22 cellular contexts compared by ENCODE assay signal in genomic region chr17:15660077-15660476, GRCh38. TPM values are rescaled to one million over a fixed set of nuclear protein-coding genes. Genes with fewer than 3 reads are reported as not detected.
DNase-seq lines count a peak whose midpoint lies in the region; ATAC-seq, FAIRE-seq and TF ChIP-seq lines count a peak whose summit lies in the region.
"Had no signal": no experiment of that assay in that cellular context is flagged by ENCODE, and none has a peak within 500 bp of the region (broad histone marks: within the 10 kb centered on the region; RNA-seq: fewer than 3 reads in every experiment).

No MANE protein-coding gene starts in this region.

- DNase-seq in Caco-2 (no peak), astrocyte (ENCODE audit: low read depth) (no peak), left ventricle myocardium inferior (no peak), nephron progenitor cell (no peak), dedifferentiated amniotic fluid mesenchymal stem cell (ENCODE audit: extremely low spot score) (no peak), WTC11 (ENCODE audit: low spot score) (no peak), NCI-H2196 (lab: John Stamatoyannopoulos, UW; ENCODE audit: unreplicated experiment) (no peak)
- DNase-seq: cortex of kidney; erythroblast; naive B cell; NCI-H1092; NCI-H2029 treated with DMSO at 0.1 percent for 48 hours; NCI-H510A; ovary; stimulated activated CD4-positive, alpha-beta T cell treated with anti-CD3 and anti-CD28 coated beads, Interleukin-4, amount 100 ng/mL, for 1 hour; stimulated activated naive CD8-positive, alpha-beta T cell treated with anti-CD3 and anti-CD28 coated beads, Interleukin-15, amount 100 ng/mL, for 72 hours had no signal

- H3K4me3 Mint-ChIP-seq in Caco-2 (ENCODE audit: unreplicated experiment) = no peak overlapping the region
- H3K4me3 Mint-ChIP-seq in astrocyte (ENCODE audit: unreplicated experiment) = no peak overlapping the region
- no peak overlapping the region for H3K4me3 Mint-ChIP-seq in nephron progenitor cell
- H3K4me3 Mint-ChIP-seq in WTC11 = no peak overlapping the region
- H3K4me3 Mint-ChIP-seq: activated naive CD8-positive, alpha-beta T cell; brain; stimulated activated naive CD8-positive, alpha-beta T cell treated with anti-CD3 and anti-CD28 coated beads, Interleukin-15, amount 100 ng/mL, for 72 hours had no signal

- no peak overlapping the region for H3K4me3 ChIP-seq in Caco-2 (ENCODE audit: low read depth, low read length)
- H3K4me3 ChIP-seq in astrocyte (ENCODE audit: insufficient read depth, low read depth, low read length) = no peak overlapping the region
- peak overlapping the region; percentile 30 for H3K4me3 ChIP-seq in left ventricle myocardium inferior
- H3K4me3 ChIP-seq: A549, BLaER1, ovary, vagina had no signal

- H3K36me3 ChIP-seq in Caco-2 (ENCODE audit: control insufficient read depth, insufficient read depth, low read length) (no peaks in the 10 kb centered on the region), astrocyte (ENCODE audit: insufficient read depth, low read length) (peaks cover 5% of the 10 kb centered on the region), left ventricle myocardium inferior (no peaks in the 10 kb centered on the region)
- H3K36me3 ChIP-seq: ovary, vagina had no signal

- POLR2A ChIA-PET in Caco-2 (lab: Charles Lee) (no interaction called here), WTC11 (lab: Charles Lee) (no interaction called here)

- H3K4me2 ChIP-seq in astrocyte (ENCODE audit: low read length) = no peak overlapping the region
- H3K4me2 ChIP-seq: A549, BLaER1 had no signal

- H4K20me1 ChIP-seq in astrocyte (ENCODE audit: insufficient read depth, low read length) = no peaks in the 10 kb centered on the region
- H4K20me1 ChIP-seq: BLaER1 had no signal

- H3K4me1 ChIP-seq in Caco-2 (peaks cover 44% of the 10 kb centered on the region), astrocyte (ENCODE audit: insufficient read depth, low read length) (peaks cover 10% of the 10 kb centered on the region), left ventricle myocardium inferior (peaks cover 29% of the 10 kb centered on the region)
- H3K4me1 ChIP-seq: BLaER1, vagina had no signal

- H2AFZ ChIP-seq in astrocyte (ENCODE audit: low read depth, low read length) = no peak overlapping the region

- no peak for ATAC-seq in HG02588 (IDR thresholded peaks at IDR 0.05; ENCODE audit: unreplicated experiment)
- no peak for ATAC-seq in WTC11
- ATAC-seq: A549; stimulated activated naive CD8-positive, alpha-beta T cell treated with anti-CD3 and anti-CD28 coated beads, Interleukin-15, amount 100 ng/mL, for 72 hours had no signal

- H3K36me3 Mint-ChIP-seq in Caco-2 (ENCODE audit: insufficient read depth, unreplicated experiment) (peaks cover 15% of the 10 kb centered on the region), astrocyte (ENCODE audit: low read depth, unreplicated experiment) (peaks cover 34% of the 10 kb centered on the region), nephron progenitor cell (ENCODE audit: low read depth) (peaks cover 52% of the 10 kb centered on the region), WTC11 (peaks cover 33% of the 10 kb centered on the region)

- no peaks in the 10 kb centered on the region for H3K9me3 ChIP-seq in Caco-2
- no peaks in the 10 kb centered on the region for H3K9me3 ChIP-seq in astrocyte (ENCODE audit: insufficient read depth, low read depth, low read length)
- H3K9me3 ChIP-seq in left ventricle myocardium inferior (replicated peaks) = no peaks in the 10 kb centered on the region
- H3K9me3 ChIP-seq: A549, BLaER1, ovary, vagina had no signal

- CTCF ChIA-PET in Caco-2 (lab: Charles Lee) (no interaction called here), WTC11 (lab: Charles Lee) (no interaction called here)

- no peak for FAIRE-seq in astrocyte (lab: Jason Lieb, UNC)
- FAIRE-seq: A549 had no signal

- no peaks in the 10 kb centered on the region for H3K27me3 Mint-ChIP-seq in Caco-2 (ENCODE audit: insufficient read depth, unreplicated experiment)
- no peaks in the 10 kb centered on the region for H3K27me3 Mint-ChIP-seq in astrocyte (ENCODE audit: low read depth, unreplicated experiment)
- no peaks in the 10 kb centered on the region for H3K27me3 Mint-ChIP-seq in nephron progenitor cell (ENCODE audit: low read depth, poor library complexity)
- H3K27me3 Mint-ChIP-seq in WTC11 (ENCODE audit: low read depth) = no peaks in the 10 kb centered on the region
- H3K27me3 Mint-ChIP-seq: activated naive CD8-positive, alpha-beta T cell; brain; naive B cell; stimulated activated naive CD8-positive, alpha-beta T cell treated with anti-CD3 and anti-CD28 coated beads, Interleukin-15, amount 100 ng/mL, for 72 hours had no signal

- H3K27me3 ChIP-seq in Caco-2 (replicated peaks; ENCODE audit: control insufficient read depth, insufficient read depth, low read length) = no peaks in the 10 kb centered on the region
- H3K27me3 ChIP-seq in astrocyte (ENCODE audit: insufficient read depth, low read length) = no peaks in the 10 kb centered on the region
- H3K27me3 ChIP-seq in left ventricle myocardium inferior (ENCODE audit: low read depth) = no peaks in the 10 kb centered on the region
- H3K27me3 ChIP-seq: BLaER1, ovary, vagina had no signal

- BruUV-seq in Caco-2 (replicated peaks; lab: Mats Ljungman, UMichigan) = no TSS peak

- H3K4me1 Mint-ChIP-seq in Caco-2 (ENCODE audit: low read depth, unreplicated experiment) (peaks cover 12% of the 10 kb centered on the region), astrocyte (ENCODE audit: low read depth, unreplicated experiment) (peaks cover 42% of the 10 kb centered on the region), nephron progenitor cell (peaks cover 42% of the 10 kb centered on the region), WTC11 (peaks cover 14% of the 10 kb centered on the region)
- H3K4me1 Mint-ChIP-seq: stimulated activated naive CD8-positive, alpha-beta T cell treated with anti-CD3 and anti-CD28 coated beads, Interleukin-15, amount 100 ng/mL, for 72 hours had no signal

- H3K27ac ChIP-seq in astrocyte (ENCODE audit: low read depth, low read length) (no peak overlapping the region), left ventricle myocardium inferior (replicated peaks) (peak overlapping the region; percentile 88)
- H3K27ac ChIP-seq: BLaER1, ovary, vagina had no signal

- TF ChIP-seq CTCF in Caco-2 (IDR thresholded peaks at IDR 0.05; ENCODE audit: insufficient read depth in 1 of 2, low read depth in 1 of 2, low read length in 1 of 2, severe bottlenecking in 1 of 2, unreplicated experiment in 1 of 2) (no peak), astrocyte (IDR thresholded peaks at IDR 0.05; ENCODE audit: insufficient read depth, low read depth, low read length) (no peak), left ventricle myocardium inferior (IDR thresholded peaks at IDR 0.05; ENCODE audit: borderline replicate concordance) (no peak), nephron progenitor cell (IDR thresholded peaks at IDR 0.05) (no peak), WTC11 (IDR thresholded peaks at IDR 0.05) (no peak)

- H3K9ac ChIP-seq in astrocyte (ENCODE audit: low read length) = no peak overlapping the region
- H3K9ac ChIP-seq: BLaER1 had no signal

- intact Hi-C loops in Caco-2 (cut with micrococcal nuclease; ENCODE audit: unreplicated experiment) = no loop called here
- intact Hi-C loops in left ventricle myocardium inferior (cut with micrococcal nuclease) = no loop called here

- H3K9me3 Mint-ChIP-seq in Caco-2 (ENCODE audit: unreplicated experiment) = no peaks in the 10 kb centered on the region
- no peaks in the 10 kb centered on the region for H3K9me3 Mint-ChIP-seq in astrocyte (ENCODE audit: unreplicated experiment)
- no peaks in the 10 kb centered on the region for H3K9me3 Mint-ChIP-seq in nephron progenitor cell
- no peaks in the 10 kb centered on the region for H3K9me3 Mint-ChIP-seq in WTC11
- H3K9me3 Mint-ChIP-seq: brain; naive B cell; stimulated activated naive CD8-positive, alpha-beta T cell treated with anti-CD3 and anti-CD28 coated beads, Interleukin-15, amount 100 ng/mL, for 72 hours had no signal

- no peaks in the 10 kb centered on the region for H3K79me2 ChIP-seq in astrocyte (ENCODE audit: insufficient read depth, low read length)

- H3K27ac Mint-ChIP-seq in Caco-2 (ENCODE audit: unreplicated experiment) (peak overlapping the region; percentile 72), astrocyte (ENCODE audit: unreplicated experiment) (peak overlapping the region; percentile 66), nephron progenitor cell (peak overlapping the region; percentile 76), WTC11 (no peak overlapping the region)
- H3K27ac Mint-ChIP-seq: activated naive CD8-positive, alpha-beta T cell; stimulated activated naive CD8-positive, alpha-beta T cell treated with anti-CD3 and anti-CD28 coated beads, Interleukin-15, amount 100 ng/mL, for 72 hours had no signal

TF ChIP-seq in WTC11, 78 proteins besides CTCF, POLR2A, EP300 and RAD21 (continues in another document):
- TF ChIP-seq ZNF396 (CRISPR knock-in tag; IDR thresholded peaks at IDR 0.05; ENCODE audit: borderline replicate concordance) (no peak), CDX4 (CRISPR knock-in tag; IDR thresholded peaks at IDR 0.05; ENCODE audit: borderline replicate concordance) (no peak)

RNA-seq across cellular contexts. Expression of gene TRIM16, which starts 24.0 kb away (rescaled TPM):
- total RNA-seq in Caco-2 (2022) = 12.4 and 16.2 TPM in 2 replicates
- total RNA-seq in astrocyte = 43.3 and 44.8 TPM in 2 replicates
- 30.4 TPM for total RNA-seq in left ventricle myocardium inferior
- 20.6 to 27.8 TPM (median 26.8 TPM) in 3 replicates for total RNA-seq in WTC11 (2021)

RNA-seq across cellular contexts. Expression of gene ZNF286A, which starts 39.5 kb away (rescaled TPM):
- 19.4 and 27.0 TPM in 2 replicates for total RNA-seq in Caco-2 (2022)
- total RNA-seq in astrocyte = 44.1 and 58.6 TPM in 2 replicates
- total RNA-seq in left ventricle myocardium inferior = 10.8 TPM
- 61.3 to 83.6 TPM (median 66.8 TPM) in 3 replicates for total RNA-seq in WTC11 (2021)

RNA-seq across cellular contexts. Expression of gene FBXW10B, which starts 40.6 kb away (rescaled TPM):
- not detected in 2 replicates for total RNA-seq in Caco-2 (2022)
- 2.4 and 3.9 TPM in 2 replicates for total RNA-seq in astrocyte
- 1.0 TPM for total RNA-seq in left ventricle myocardium inferior
- 0.14 to 0.33 TPM in 2 of 3 replicates, not detected in the other for total RNA-seq in WTC11 (2021)
